In genomic region chr3:24551626-24552025, GRCh38 we compare ENCODE assay signal across 20 cellular contexts.
"Had no signal": no experiment of that assay in that cellular context is flagged by ENCODE, and none has a peak within 500 bp of the region (broad histone marks: within the 10 kb centered on the region; RNA-seq: fewer than 3 reads in every experiment).

No MANE protein-coding gene starts in this region.

- H3K4me3 ChIP-seq: esophagus squamous epithelium, lung, neural progenitor cell, right lobe of liver, smooth muscle cell, suprapubic skin, vagina had no signal

- H3K79me2 ChIP-seq: parathyroid adenoma had no signal

- DNase-seq: cortex of kidney; effector memory CD8-positive, alpha-beta T cell; erythroblast; esophagus squamous epithelium; naive thymus-derived CD4-positive, alpha-beta T cell; right lobe of liver; stimulated activated CD4-positive, alpha-beta T cell treated with anti-CD3 and anti-CD28 coated beads, Interleukin-12 subunit alpha, Interleukin-12 subunit beta, amount 100 ng/mL, for 4 hours; stimulated activated CD4-positive, alpha-beta T cell treated with anti-CD3 and anti-CD28 coated beads, Interleukin-1b, Interleukin-23, amount 100 ng/mL, for 48 hours; stimulated activated CD4-positive, alpha-beta T cell treated with anti-CD3 and anti-CD28 coated beads, Interleukin-4, amount 100 ng/mL, for 1 hour; stimulated activated CD8-positive, alpha-beta memory T cell treated with anti-CD3 and anti-CD28 coated beads, Interleukin-4, amount 100 ng/mL, for 48 hours; stimulated activated naive CD4-positive, alpha-beta T cell; stimulated activated naive CD8-positive, alpha-beta T cell treated with anti-CD3 and anti-CD28 coated beads, Interleukin-15, amount 100 ng/mL, for 72 hours; trophoblast cell had no signal

- H3K27ac ChIP-seq: esophagus squamous epithelium, neural progenitor cell, parathyroid adenoma, right lobe of liver, suprapubic skin, vagina had no signal

- H3K27me3 ChIP-seq: esophagus squamous epithelium, neural progenitor cell, right lobe of liver, suprapubic skin, vagina had no signal

- H3K4me1 ChIP-seq: neural progenitor cell, parathyroid adenoma, suprapubic skin, vagina had no signal

- H3K9me3 ChIP-seq: esophagus squamous epithelium, right lobe of liver, suprapubic skin, vagina had no signal

- H3K4me2 ChIP-seq: neural progenitor cell, smooth muscle cell had no signal

- H3K36me3 ChIP-seq: esophagus squamous epithelium, neural progenitor cell, right lobe of liver, suprapubic skin, vagina had no signal

- H3K9ac ChIP-seq: neural progenitor cell, parathyroid adenoma had no signal

- ATAC-seq: effector memory CD8-positive, alpha-beta T cell; left lobe of liver; naive thymus-derived CD4-positive, alpha-beta T cell; right lobe of liver; stimulated activated naive CD8-positive, alpha-beta T cell treated with anti-CD3 and anti-CD28 coated beads, Interleukin-15, amount 100 ng/mL, for 72 hours had no signal

- H2AFZ ChIP-seq: neural progenitor cell, parathyroid adenoma had no signal
